20 cellular contexts compared by ENCODE assay signal in the genomic region with DNA sequence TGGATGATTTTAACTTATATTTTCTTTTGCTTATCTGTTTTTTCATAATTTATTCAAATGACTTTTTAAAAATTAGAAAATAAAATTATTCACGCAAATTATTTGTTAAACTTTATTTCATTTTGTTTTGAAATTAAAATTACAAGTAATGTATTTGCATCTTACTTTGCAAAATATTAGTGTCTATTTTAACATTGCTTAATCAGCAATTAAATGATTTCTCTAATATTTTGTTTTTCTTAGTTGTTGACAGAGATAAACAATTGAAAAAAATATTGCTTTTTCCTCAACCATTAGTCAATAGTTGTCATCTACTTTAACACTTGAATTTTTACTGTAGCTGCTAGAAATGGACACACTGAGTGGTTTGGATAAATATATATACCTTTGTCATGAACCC. TPM values are rescaled to one million over a fixed set of nuclear protein-coding genes. Genes with fewer than 3 reads are reported as not detected.
A peak's percentile ranks its signal among the peaks of the same experiment; 100 is the strongest.
DNase-seq lines count a peak whose midpoint lies in the region; ATAC-seq, FAIRE-seq and TF ChIP-seq lines count a peak whose summit lies in the region.
"Had no signal": no experiment of that assay in that cellular context is flagged by ENCODE, and none has a peak within 500 bp of the region (broad histone marks: within the 10 kb centered on the region; RNA-seq: fewer than 3 reads in every experiment).

No MANE protein-coding gene starts in this region.

- no peaks in the 10 kb centered on the region for H3K36me3 ChIP-seq in tibial nerve

- CTCF ChIA-PET in A549 (lab: Yijun Ruan, JAX), result no interaction called here

- H3K4me1 ChIP-seq in A549, result no peaks in the 10 kb centered on the region
- H3K4me1 ChIP-seq in tibial nerve, result no peaks in the 10 kb centered on the region

- no peaks in the 10 kb centered on the region for H3K4me1 Mint-ChIP-seq in activated T-cell treated with anti-CD3 and anti-CD28 coated beads, Interleukin-2, amount 50 U/mL, for 72 hours (ENCODE audit: low read depth)

- peaks cover 0 to 4% of the 10 kb centered on the region in 2 donors for H3K27me3 ChIP-seq in tibial nerve

- no peak overlapping the region for H3K4me2 ChIP-seq in A549

- TF ChIP-seq CTCF in A549 (IDR thresholded peaks at IDR 0.05) (no peak), tibial nerve (IDR thresholded peaks at IDR 0.05) (no peak)

- POLR2A ChIA-PET in A549 (lab: Yijun Ruan, JAX), result no interaction called here

- no peak for ATAC-seq in A549
- ATAC-seq in activated T-cell treated with anti-CD3 and anti-CD28 coated beads, Interleukin-2, amount 50 U/mL, for 72 hours (replicated peaks in 1 of 2), result no peak
- ATAC-seq: HCT116 had no signal

- TF ChIP-seq RAD21 in A549 (conservative IDR thresholded peaks at IDR 0.05 in 1 of 2, IDR thresholded peaks at IDR 0.05 in 1 of 2), result no peak

- H3K27ac ChIP-seq in A549, result no peak overlapping the region
- no peak overlapping the region for H3K27ac ChIP-seq in tibial nerve
- H3K27ac ChIP-seq: C4-2B had no signal

- peaks cover 0 to 4% of the 10 kb centered on the region in 2 donors for H3K9me3 Mint-ChIP-seq in activated T-cell treated with anti-CD3 and anti-CD28 coated beads, Interleukin-2, amount 50 U/mL, for 72 hours
- H3K9me3 Mint-ChIP-seq: CD4-positive, alpha-beta T cell; HFFc6 had no signal

- FAIRE-seq in A549 (lab: Jason Lieb, UNC) (no peak), RCC 7860 (lab: Jason Lieb, UNC) (peak; percentile 48), frontal cortex (lab: Jason Lieb, UNC) (peak; percentile 87), GM19239 (lab: Jason Lieb, UNC) (no peak)
- FAIRE-seq: HTR-8/SVneo had no signal

- no peak for TF ChIP-seq EP300 in A549 (IDR thresholded peaks at IDR 0.05)
- no peak for TF ChIP-seq EP300 in tibial nerve (IDR thresholded peaks at IDR 0.05)

- H3K4me3 Mint-ChIP-seq in activated T-cell treated with anti-CD3 and anti-CD28 coated beads, Interleukin-2, amount 50 U/mL, for 72 hours, result no peak overlapping the region
- H3K4me3 Mint-ChIP-seq: CD4-positive, alpha-beta T cell; HFFc6 had no signal

- TF ChIP-seq POLR2A in A549 (IDR thresholded peaks at IDR 0.05; ENCODE audit: low read length), result no peak
- no peak for TF ChIP-seq POLR2A in tibial nerve (IDR thresholded peaks at IDR 0.05)

- no peak overlapping the region for H3K4me3 ChIP-seq in A549
- no peak overlapping the region for H3K4me3 ChIP-seq in tibial nerve

- H3K27ac Mint-ChIP-seq in activated T-cell treated with anti-CD3 and anti-CD28 coated beads, Interleukin-2, amount 50 U/mL, for 72 hours, result no peak overlapping the region
- H3K27ac Mint-ChIP-seq: CD4-positive, alpha-beta T cell; HFFc6 had no signal

- no peaks in the 10 kb centered on the region for H3K27me3 Mint-ChIP-seq in activated T-cell treated with anti-CD3 and anti-CD28 coated beads, Interleukin-2, amount 50 U/mL, for 72 hours (ENCODE audit: low read depth)

- DNase-seq in A549 (ENCODE audit: low read depth in 1 of 2, low spot score in 1 of 2), result no peak
- no peak for DNase-seq in RCC 7860 (ENCODE audit: low spot score)
- DNase-seq in frontal cortex (ENCODE audit: low spot score in 2 of 2), result no peak
- DNase-seq in tibial nerve (ENCODE audit: low spot score in 2 of 2), result no peak
- no peak for DNase-seq in activated T-cell treated with anti-CD3 and anti-CD28 coated beads, Interleukin-2, amount 50 U/mL, for 72 hours
- DNase-seq in GM19239 (ENCODE audit: insufficient read length, low spot score), result no peak
- DNase-seq: AML-193; CD4-positive, alpha-beta T cell; DMS153; DMS79; GF-D8; GOT3; H7; HFFc6 had no signal

- no peaks in the 10 kb centered on the region for H3K36me3 Mint-ChIP-seq in activated T-cell treated with anti-CD3 and anti-CD28 coated beads, Interleukin-2, amount 50 U/mL, for 72 hours (ENCODE audit: insufficient read depth in 2 of 2)

- H3K9me3 ChIP-seq in A549 (no peaks in the 10 kb centered on the region), tibial nerve (no peaks in the 10 kb centered on the region)

- 76% methylated on average over 1 of the region's 1 CpG for WGBS in A549 (ENCODE audit: missing lambda C conversion rate)
- 95 to 100% methylated on average over 1 of the region's 1 CpG for WGBS in tibial nerve, 2 donors

TF ChIP-seq in A549, 52 proteins besides CTCF, POLR2A, EP300 and RAD21:
- peak; percentile 52 for TF ChIP-seq MAFK (IDR thresholded peaks at IDR 0.05; ENCODE audit: partially characterized antibody)
- no peak for TF ChIP-seq PHF8 (IDR thresholded peaks at IDR 0.05; ENCODE audit: borderline replicate concordance, low read depth)
- TF ChIP-seq ZFP36 (IDR thresholded peaks at IDR 0.05; ENCODE audit: borderline replicate concordance, partially characterized antibody), result no peak
- TF ChIP-seq JUN (IDR thresholded peaks at IDR 0.05), result no peak

RNA-seq across cellular contexts. Expression of a gene that starts 32.8 kb away (rescaled TPM):
- polyA plus RNA-seq in A549 (2011; rRNA removed) (not detected in 2 replicates), A549 (2017; fragmentation: RNase III; extraction: RNeasy Plus Mini Kit Qiagen cat#74134 plus additional on column Dnase treatment) (not detected in 3 replicates)
- not detected in 2 replicates for polyA plus RNA-seq in A549 (2012; cell fraction: cytosol; rRNA removed)
- polyA plus RNA-seq in A549 (2012; cell fraction: nucleus; rRNA removed), result not detected in 2 replicates
- not detected in 2 replicates for polyA minus RNA-seq in A549 (2011; rRNA and poly(A)+ RNA removed)
- total RNA-seq in frontal cortex (not detected), tibial nerve (not detected)
- not detected for total RNA-seq in activated T-cell treated with anti-CD3 and anti-CD28 coated beads, Interleukin-2, amount 50 U/mL, for 72 hours
- total RNA-seq: A172; CD4-positive, alpha-beta T cell; Daoy; H7; HFFc6 had no signal
- polyA plus RNA-seq: BJ had no signal
